ENCODE assay signal across 2 cellular contexts in genomic region chr16:84190731-84191388, GRCh38.
TF ChIP-seq lines count a peak whose summit lies in the region.

Gene ADAD2, plus strand, starts transcription at chr16:84191157. Its CDS starts 74 bp downstream, at chr16:84191231.

TF ChIP-seq in HCT116, 20 proteins besides CTCF, POLR2A, EP300 and RAD21 (continued from another document):
- TF ChIP-seq ELF1 (IDR thresholded peaks at IDR 0.05; ENCODE audit: borderline replicate concordance, low read depth), result no peak
- no peak for TF ChIP-seq POLR2AphosphoS5 (IDR thresholded peaks at IDR 0.05; ENCODE audit: low read depth, low read length)
- TF ChIP-seq, protein P1, sequence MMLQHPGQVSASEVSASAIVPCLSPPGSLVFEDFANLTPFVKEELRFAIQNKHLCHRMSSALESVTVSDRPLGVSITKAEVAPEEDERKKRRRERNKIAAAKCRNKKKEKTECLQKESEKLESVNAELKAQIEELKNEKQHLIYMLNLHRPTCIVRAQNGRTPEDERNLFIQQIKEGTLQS (IDR thresholded peaks at IDR 0.05), result no peak
- no peak for TF ChIP-seq TCF7L2 (IDR thresholded peaks at IDR 0.05; ENCODE audit: borderline replicate concordance, extremely low read depth, insufficient read depth, insufficient read length)
- TF ChIP-seq FOSL1 (IDR thresholded peaks at IDR 0.05; ENCODE audit: low read depth), result no peak
- TF ChIP-seq EZH2 (IDR thresholded peaks at IDR 0.05), result no peak
- no peak for TF ChIP-seq SIN3A (IDR thresholded peaks at IDR 0.05; ENCODE audit: low read depth)

TF ChIP-seq in GM12878, 131 proteins besides CTCF, POLR2A, EP300 and RAD21 (continued from another document):
- TF ChIP-seq PBX3 (IDR thresholded peaks at IDR 0.05; ENCODE audit: insufficient replicate concordance, low read depth, low read length), result peak; percentile 87
- TF ChIP-seq PAX8 (IDR thresholded peaks at IDR 0.05), result no peak
- TF ChIP-seq, protein P2, sequence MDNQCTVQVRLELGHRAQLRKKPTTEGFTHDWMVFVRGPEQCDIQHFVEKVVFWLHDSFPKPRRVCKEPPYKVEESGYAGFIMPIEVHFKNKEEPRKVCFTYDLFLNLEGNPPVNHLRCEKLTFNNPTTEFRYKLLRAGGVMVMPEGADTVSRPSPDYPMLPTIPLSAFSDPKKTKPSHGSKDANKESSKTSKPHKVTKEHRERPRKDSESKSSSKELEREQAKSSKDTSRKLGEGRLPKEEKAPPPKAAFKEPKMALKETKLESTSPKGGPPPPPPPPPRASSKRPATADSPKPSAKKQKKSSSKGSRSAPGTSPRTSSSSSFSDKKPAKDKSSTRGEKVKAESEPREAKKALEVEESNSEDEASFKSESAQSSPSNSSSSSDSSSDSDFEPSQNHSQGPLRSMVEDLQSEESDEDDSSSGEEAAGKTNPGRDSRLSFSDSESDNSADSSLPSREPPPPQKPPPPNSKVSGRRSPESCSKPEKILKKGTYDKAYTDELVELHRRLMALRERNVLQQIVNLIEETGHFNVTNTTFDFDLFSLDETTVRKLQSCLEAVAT (IDR thresholded peaks at IDR 0.05), result no peak
- no peak for TF ChIP-seq E4F1 (IDR thresholded peaks at IDR 0.05; ENCODE audit: borderline replicate concordance, partially characterized antibody)
- no peak for TF ChIP-seq RFX5 (IDR thresholded peaks at IDR 0.05; ENCODE audit: low read depth, low read length)
- TF ChIP-seq, protein P3, sequence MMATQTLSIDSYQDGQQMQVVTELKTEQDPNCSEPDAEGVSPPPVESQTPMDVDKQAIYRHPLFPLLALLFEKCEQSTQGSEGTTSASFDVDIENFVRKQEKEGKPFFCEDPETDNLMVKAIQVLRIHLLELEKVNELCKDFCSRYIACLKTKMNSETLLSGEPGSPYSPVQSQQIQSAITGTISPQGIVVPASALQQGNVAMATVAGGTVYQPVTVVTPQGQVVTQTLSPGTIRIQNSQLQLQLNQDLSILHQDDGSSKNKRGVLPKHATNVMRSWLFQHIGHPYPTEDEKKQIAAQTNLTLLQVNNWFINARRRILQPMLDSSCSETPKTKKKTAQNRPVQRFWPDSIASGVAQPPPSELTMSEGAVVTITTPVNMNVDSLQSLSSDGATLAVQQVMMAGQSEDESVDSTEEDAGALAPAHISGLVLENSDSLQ (IDR thresholded peaks at IDR 0.05), result peak; percentile 88
- TF ChIP-seq PAX5 (IDR thresholded peaks at IDR 0.05; ENCODE audit: borderline replicate concordance, low read depth, low read length), result no peak
- peak; percentile 49 for TF ChIP-seq SP1 (IDR thresholded peaks at IDR 0.05; ENCODE audit: low read depth, low read length)
- TF ChIP-seq STAT1 (conservative IDR thresholded peaks at IDR 0.05), result no peak
- no peak for TF ChIP-seq JUNB (IDR thresholded peaks at IDR 0.05)
- no peak for TF ChIP-seq GABPA (IDR thresholded peaks at IDR 0.05; ENCODE audit: low read depth)
- no peak for TF ChIP-seq RUNX3 (IDR thresholded peaks at IDR 0.05; ENCODE audit: low read length)
